23 cellular contexts compared by ENCODE assay signal in the genomic region with DNA sequence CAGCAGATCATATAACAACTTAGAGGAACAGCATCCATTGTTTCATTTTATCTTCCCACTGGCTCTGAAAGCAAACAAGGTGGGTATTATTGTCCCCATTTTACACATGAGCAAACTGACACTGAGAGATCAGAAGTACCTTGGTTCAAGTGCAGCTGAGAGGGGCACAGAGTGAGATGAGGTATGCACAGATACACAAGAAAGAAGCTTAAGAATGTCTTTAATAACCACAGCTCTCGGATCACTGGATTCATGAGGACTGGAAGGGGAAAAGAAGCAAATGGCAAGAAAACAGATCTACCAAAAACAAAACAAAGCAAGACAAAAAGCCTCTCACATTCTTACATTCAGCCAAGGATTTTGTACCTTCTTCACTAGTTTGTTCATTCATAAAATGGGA. TPM values are rescaled to one million over a fixed set of nuclear protein-coding genes. Genes with fewer than 3 reads are reported as not detected.
DNase-seq lines count a peak whose midpoint lies in the region; ATAC-seq, FAIRE-seq and TF ChIP-seq lines count a peak whose summit lies in the region.
"Had no signal": no experiment of that assay in that cellular context is flagged by ENCODE, and none has a peak within 500 bp of the region (broad histone marks: within the 10 kb centered on the region; RNA-seq: fewer than 3 reads in every experiment).

No MANE protein-coding gene starts in this region.

- POLR2A ChIA-PET in HepG2 (lab: Yijun Ruan, JAX), result no interaction called here

- peaks cover 14% of the 10 kb centered on the region for H3K9me3 ChIP-seq in HepG2 (ENCODE audit: low read length)
- H3K9me3 ChIP-seq in right lobe of liver, result no peaks in the 10 kb centered on the region
- H3K9me3 ChIP-seq: BE2C had no signal

- no peak overlapping the region for H3K9ac ChIP-seq in HepG2 (ENCODE audit: insufficient read depth, low read depth, low read length)
- H3K9ac ChIP-seq: BLaER1 had no signal

- WGBS in HepG2 (ENCODE audit: low lambda C conversion rate), result 69% methylated on average over 1 of the region's 1 CpG
- WGBS in right lobe of liver (ENCODE audit: insufficient coverage, low coverage, low lambda C conversion rate, missing lambda C conversion rate), result 100% methylated on average over 1 of the region's 1 CpG

- H3K4me1 ChIP-seq in HepG2 (ENCODE audit: insufficient read depth, low read length) (peaks cover 9% of the 10 kb centered on the region), right lobe of liver (peaks cover 0 to 10% (median 5%) of the 10 kb centered on the region in 4 donors)
- H3K4me1 ChIP-seq: BE2C, BLaER1 had no signal

- ATAC-seq in HepG2 (no peak), right lobe of liver (no peak)
- ATAC-seq: A549; CD8-positive, alpha-beta T cell had no signal

- no peak for FAIRE-seq in HepG2 (lab: Jason Lieb, UNC)
- FAIRE-seq: A549, D721Med, G401.6, GM12891, GM19239 had no signal

- no TSS peak for BruUV-seq in HepG2 (replicated peaks; lab: Mats Ljungman, UMichigan)

- TF ChIP-seq CTCF in HepG2 (CRISPR knock-in tag; IDR thresholded peaks at IDR 0.05), result no peak
- no peak for TF ChIP-seq CTCF in right lobe of liver (IDR thresholded peaks at IDR 0.05)

- DNase-seq in HepG2 (ENCODE audit: low spot score) (no peak), right lobe of liver (no peak), astrocyte of the hippocampus (ENCODE audit: low read depth, low spot score) (peak; percentile 57), renal cortical epithelial cell (ENCODE audit: low read depth) (peak; percentile 24), RKO (ENCODE audit: low spot score) (no peak), Ammon's horn (ENCODE audit: low spot score) (no peak)
- DNase-seq in activated naive CD4-positive, alpha-beta T cell (lab: John Stamatoyannopoulos, UW), result no peak
- DNase-seq: AML-193; BE2C; C1 segment of cervical spinal cord; Caco-2; Calu3; CD4-positive, alpha-beta T cell; CD8-positive, alpha-beta T cell; DMS79 treated with DMSO at 0.1 percent for 48 hours; GF-D8 had no signal

- no peak for TF ChIP-seq RAD21 in HepG2 (CRISPR knock-in tag; IDR thresholded peaks at IDR 0.05)

- H2AFZ ChIP-seq in HepG2 (ENCODE audit: low read length), result no peak overlapping the region

- H4K20me1 ChIP-seq in HepG2 (ENCODE audit: insufficient read depth, low read length), result no peaks in the 10 kb centered on the region
- H4K20me1 ChIP-seq: BLaER1 had no signal

- in situ Hi-C loops in HepG2 (cut with HindIII; ENCODE audit: extremely low pct_ligation_motif_present, low pct_unique_long_range_greater_than_20kb), result no loop called here

- no peaks in the 10 kb centered on the region for H3K79me2 ChIP-seq in HepG2 (ENCODE audit: insufficient read depth, low read length)

- H3K36me3 ChIP-seq in HepG2 (replicated peaks in 1 of 2; ENCODE audit: control insufficient read depth in 1 of 2, insufficient read depth in 2 of 2, low read length in 2 of 2) (no peaks in the 10 kb centered on the region; a peak in 1 of 5 replicates), right lobe of liver (no peaks in the 10 kb centered on the region)
- H3K36me3 ChIP-seq: BE2C, BLaER1 had no signal

- no peak overlapping the region for H3K4me2 ChIP-seq in HepG2 (ENCODE audit: low read depth, low read length)
- H3K4me2 ChIP-seq: A549, BLaER1 had no signal

- H3K27me3 ChIP-seq in HepG2 (ENCODE audit: control insufficient read depth in 1 of 2, insufficient read depth in 2 of 2, low read length in 2 of 2) (no peaks in the 10 kb centered on the region), right lobe of liver (no peaks in the 10 kb centered on the region)
- H3K27me3 ChIP-seq: BE2C, BLaER1 had no signal

- H3K27ac ChIP-seq in HepG2 (ENCODE audit: extremely low read length, insufficient read depth, low read length) (no peak overlapping the region), right lobe of liver (no peak overlapping the region)
- H3K27ac ChIP-seq: 22Rv1, A549, BLaER1 had no signal

- CTCF ChIA-PET in HepG2 (lab: Yijun Ruan, JAX; ENCODE audit: low intra/inter-chr PET ratio, low total read pairs), result no interaction called here

- TF ChIP-seq POLR2A in HepG2 (IDR thresholded peaks at IDR 0.05; ENCODE audit: insufficient read depth in 1 of 2, low read depth in 2 of 2, low read length in 2 of 2), result no peak
- no peak for TF ChIP-seq POLR2A in right lobe of liver (IDR thresholded peaks at IDR 0.05)

- TF ChIP-seq EP300 in HepG2 (IDR thresholded peaks at IDR 0.05; ENCODE audit: low read depth in 2 of 2, low read length in 2 of 2) (no peak), HepG2 (CRISPR knock-in tag; IDR thresholded peaks at IDR 0.05; ENCODE audit: borderline replicate concordance) (no peak)

- H3K4me3 ChIP-seq in HepG2 (replicated peaks in 1 of 3; ENCODE audit: insufficient read depth in 1 of 3, low read depth in 2 of 3, low read length in 3 of 3) (no peak overlapping the region), right lobe of liver (no peak overlapping the region)
- H3K4me3 ChIP-seq: A549, BLaER1 had no signal

- intact Hi-C loops in HepG2 (cut with micrococcal nuclease; ENCODE audit: unreplicated experiment) (no loop called here), right lobe of liver (cut with DNase I) (no loop called here)

TF ChIP-seq in HepG2, 621 proteins besides CTCF, POLR2A, EP300 and RAD21 (continues in another document):
- no peak for TF ChIP-seq PPARG (CRISPR knock-in tag; conservative IDR thresholded peaks at IDR 0.05)
- TF ChIP-seq ZMYM2 (CRISPR knock-in tag; IDR thresholded peaks at IDR 0.05), result no peak
- TF ChIP-seq ZNF543 (CRISPR knock-in tag; IDR thresholded peaks at IDR 0.05), result no peak
- TF ChIP-seq ZNF629 (CRISPR knock-in tag; conservative IDR thresholded peaks at IDR 0.05), result peak; percentile 54

RNA-seq across cellular contexts. Expression of a gene that starts 10.6 kb away (rescaled TPM):
- total RNA-seq in HepG2 (2016; rRNA removed; fragmentation: Illumina TruSeq; extraction: Trizol) (9.6 and 16.0 TPM in 2 replicates), right lobe of liver (10 to 100 TPM; 35.4 to 47.3 (median 42.7) TPM), renal cortical epithelial cell (8.0 and 13.9 TPM in 2 replicates)
- total RNA-seq in HepG2 (2016; cell fraction: cytosol; rRNA removed; fragmentation: Illumina TruSeq; extraction: Trizol; ENCODE audit: low read depth), result 12.4 and 15.5 TPM in 2 replicates
- 7.8 and 15.9 TPM in 2 replicates for total RNA-seq in HepG2 (2016; cell fraction: insoluble cytoplasmic fraction; rRNA removed; fragmentation: Illumina TruSeq; extraction: Trizol)
- 13.5 and 14.9 TPM in 2 replicates for total RNA-seq in HepG2 (2016; cell fraction: membrane; rRNA removed; fragmentation: Illumina TruSeq; extraction: Trizol)
- 16.7 and 19.1 TPM in 2 replicates for total RNA-seq in HepG2 (2016; cell fraction: nucleus; rRNA removed; fragmentation: Illumina TruSeq; extraction: Trizol)
- 16.7 and 18.4 TPM in 2 replicates for polyA plus RNA-seq in HepG2 (2011; rRNA removed)
- polyA plus RNA-seq in HepG2 (2011; cell fraction: cytosol; rRNA removed), result 13.3 and 15.0 TPM in 2 replicates
- polyA plus RNA-seq in HepG2 (2011; cell fraction: nucleus; rRNA removed), result 17.7 and 19.3 TPM in 2 replicates
- 9.6 and 17.7 TPM in 2 replicates for polyA plus RNA-seq in HepG2 (2012)
- 13.4 and 16.9 TPM in 2 replicates for polyA plus RNA-seq in HepG2 (2016; cell fraction: cytosol; fragmentation: Illumina TruSeq; extraction: Trizol; ENCODE audit: low read depth)
- polyA plus RNA-seq in HepG2 (2016; cell fraction: insoluble cytoplasmic fraction; fragmentation: Illumina TruSeq; extraction: Trizol; ENCODE audit: low read depth), result 8.0 and 9.1 TPM in 2 replicates
- polyA plus RNA-seq in HepG2 (2016; cell fraction: membrane; fragmentation: Illumina TruSeq; extraction: Trizol; ENCODE audit: low read depth), result 10.5 and 11.4 TPM in 2 replicates
- 19.6 and 21.1 TPM in 2 replicates for polyA plus RNA-seq in HepG2 (2016; cell fraction: nucleus; fragmentation: Illumina TruSeq; extraction: Trizol; ENCODE audit: insufficient read depth, low read depth)
- 56.1 TPM in 1 of 2 replicates, not detected in the other for polyA minus RNA-seq in HepG2 (2011; rRNA and poly(A)+ RNA removed; ENCODE audit: low replicate concordance)
- 17.8 and 20.0 TPM in 2 replicates for polyA minus RNA-seq in HepG2 (2011; cell fraction: cytosol; rRNA and poly(A)+ RNA removed)
- 22.7 and 27.8 TPM in 2 replicates for polyA minus RNA-seq in HepG2 (2011; cell fraction: nucleus; rRNA and poly(A)+ RNA removed)
- total RNA-seq: CD4-positive, alpha-beta T cell; CD8-positive, alpha-beta T cell had no signal

RNA-seq across cellular contexts. Expression of a gene that starts 30.8 kb away (rescaled TPM):
- total RNA-seq in HepG2 (2016; rRNA removed; fragmentation: Illumina TruSeq; extraction: Trizol) (25.5 and 31.0 TPM in 2 replicates), right lobe of liver (1 to 10 TPM; 3.1 to 10.0 (median 5.2) TPM), renal cortical epithelial cell (16.0 and 22.4 TPM in 2 replicates)
- 5.6 and 7.0 TPM in 2 replicates for total RNA-seq in HepG2 (2016; cell fraction: cytosol; rRNA removed; fragmentation: Illumina TruSeq; extraction: Trizol; ENCODE audit: low read depth)
- total RNA-seq in HepG2 (2016; cell fraction: insoluble cytoplasmic fraction; rRNA removed; fragmentation: Illumina TruSeq; extraction: Trizol), result 26.0 and 33.1 TPM in 2 replicates
- total RNA-seq in HepG2 (2016; cell fraction: membrane; rRNA removed; fragmentation: Illumina TruSeq; extraction: Trizol), result 12.6 and 14.4 TPM in 2 replicates
- 15.4 and 17.9 TPM in 2 replicates for total RNA-seq in HepG2 (2016; cell fraction: nucleus; rRNA removed; fragmentation: Illumina TruSeq; extraction: Trizol)
- 11.3 and 12.9 TPM in 2 replicates for polyA plus RNA-seq in HepG2 (2011; rRNA removed)
- 9.0 and 10.2 TPM in 2 replicates for polyA plus RNA-seq in HepG2 (2011; cell fraction: cytosol; rRNA removed)
- 4.4 and 5.3 TPM in 2 replicates for polyA plus RNA-seq in HepG2 (2011; cell fraction: nucleus; rRNA removed)
- polyA plus RNA-seq in HepG2 (2012), result 10.7 and 12.3 TPM in 2 replicates
- 3.9 and 4.7 TPM in 2 replicates for polyA plus RNA-seq in HepG2 (2016; cell fraction: cytosol; fragmentation: Illumina TruSeq; extraction: Trizol; ENCODE audit: low read depth)
- polyA plus RNA-seq in HepG2 (2016; cell fraction: insoluble cytoplasmic fraction; fragmentation: Illumina TruSeq; extraction: Trizol; ENCODE audit: low read depth), result 28.1 and 30.7 TPM in 2 replicates
- polyA plus RNA-seq in HepG2 (2016; cell fraction: membrane; fragmentation: Illumina TruSeq; extraction: Trizol; ENCODE audit: low read depth), result 7.3 and 9.0 TPM in 2 replicates
- 18.2 and 18.6 TPM in 2 replicates for polyA plus RNA-seq in HepG2 (2016; cell fraction: nucleus; fragmentation: Illumina TruSeq; extraction: Trizol; ENCODE audit: insufficient read depth, low read depth)
- 9.2 and 11.2 TPM in 2 replicates for polyA minus RNA-seq in HepG2 (2011; rRNA and poly(A)+ RNA removed; ENCODE audit: low replicate concordance)
- 10.6 and 11.6 TPM in 2 replicates for polyA minus RNA-seq in HepG2 (2011; cell fraction: cytosol; rRNA and poly(A)+ RNA removed)
- 12.6 and 13.1 TPM in 2 replicates for polyA minus RNA-seq in HepG2 (2011; cell fraction: nucleus; rRNA and poly(A)+ RNA removed)

Comparison
In these comparisons a context has a peak if more than half of its experiments do, and no peak if none do; other contexts are left out.
1. DNase-seq: peak in astrocyte of the hippocampus (single experiment) and renal cortical epithelial cell (single experiment); none in HepG2 (single experiment), right lobe of liver (0 of 3), RKO (single experiment), Ammon's horn (single experiment) and activated naive CD4-positive, alpha-beta T cell (0 of 4).